In the genomic region with DNA sequence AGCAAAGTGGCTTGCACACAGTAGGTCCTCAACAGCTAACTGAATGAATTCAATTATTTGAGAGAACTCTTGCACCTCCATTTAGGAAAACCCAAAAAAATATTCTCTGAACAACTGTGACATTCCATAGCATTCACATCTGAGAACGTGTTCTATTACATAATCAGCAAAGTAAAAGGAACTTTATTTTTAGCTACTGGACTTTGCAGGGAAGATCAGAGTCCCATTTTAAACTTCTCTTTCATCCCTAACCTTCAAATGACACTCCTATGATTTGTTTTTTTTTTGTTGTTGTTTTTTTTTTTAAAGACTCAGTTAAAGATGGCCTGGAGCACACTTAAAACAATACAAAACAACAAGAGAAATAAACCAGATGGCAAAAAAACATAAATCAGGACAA, we compare ENCODE assay signal across 2 cellular contexts.
TF ChIP-seq lines count a peak whose summit lies in the region.

No MANE protein-coding gene starts in this region.

TF ChIP-seq in liver, 16 proteins besides CTCF, POLR2A, EP300 and RAD21 (continued from another document):
- TF ChIP-seq GABPA (IDR thresholded peaks at IDR 0.05 in 1 of 2, conservative IDR thresholded peaks at IDR 0.05 in 1 of 2), result no peak
- TF ChIP-seq HNF4A (conservative IDR thresholded peaks at IDR 0.05), result peak; percentile 54 to 80

TF ChIP-seq in HepG2, 621 proteins besides CTCF, POLR2A, EP300 and RAD21:
- TF ChIP-seq, protein P1, sequence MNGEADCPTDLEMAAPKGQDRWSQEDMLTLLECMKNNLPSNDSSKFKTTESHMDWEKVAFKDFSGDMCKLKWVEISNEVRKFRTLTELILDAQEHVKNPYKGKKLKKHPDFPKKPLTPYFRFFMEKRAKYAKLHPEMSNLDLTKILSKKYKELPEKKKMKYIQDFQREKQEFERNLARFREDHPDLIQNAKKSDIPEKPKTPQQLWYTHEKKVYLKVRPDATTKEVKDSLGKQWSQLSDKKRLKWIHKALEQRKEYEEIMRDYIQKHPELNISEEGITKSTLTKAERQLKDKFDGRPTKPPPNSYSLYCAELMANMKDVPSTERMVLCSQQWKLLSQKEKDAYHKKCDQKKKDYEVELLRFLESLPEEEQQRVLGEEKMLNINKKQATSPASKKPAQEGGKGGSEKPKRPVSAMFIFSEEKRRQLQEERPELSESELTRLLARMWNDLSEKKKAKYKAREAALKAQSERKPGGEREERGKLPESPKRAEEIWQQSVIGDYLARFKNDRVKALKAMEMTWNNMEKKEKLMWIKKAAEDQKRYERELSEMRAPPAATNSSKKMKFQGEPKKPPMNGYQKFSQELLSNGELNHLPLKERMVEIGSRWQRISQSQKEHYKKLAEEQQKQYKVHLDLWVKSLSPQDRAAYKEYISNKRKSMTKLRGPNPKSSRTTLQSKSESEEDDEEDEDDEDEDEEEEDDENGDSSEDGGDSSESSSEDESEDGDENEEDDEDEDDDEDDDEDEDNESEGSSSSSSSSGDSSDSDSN (CRISPR knock-in tag; IDR thresholded peaks at IDR 0.05), result no peak
- TF ChIP-seq, protein P2, sequence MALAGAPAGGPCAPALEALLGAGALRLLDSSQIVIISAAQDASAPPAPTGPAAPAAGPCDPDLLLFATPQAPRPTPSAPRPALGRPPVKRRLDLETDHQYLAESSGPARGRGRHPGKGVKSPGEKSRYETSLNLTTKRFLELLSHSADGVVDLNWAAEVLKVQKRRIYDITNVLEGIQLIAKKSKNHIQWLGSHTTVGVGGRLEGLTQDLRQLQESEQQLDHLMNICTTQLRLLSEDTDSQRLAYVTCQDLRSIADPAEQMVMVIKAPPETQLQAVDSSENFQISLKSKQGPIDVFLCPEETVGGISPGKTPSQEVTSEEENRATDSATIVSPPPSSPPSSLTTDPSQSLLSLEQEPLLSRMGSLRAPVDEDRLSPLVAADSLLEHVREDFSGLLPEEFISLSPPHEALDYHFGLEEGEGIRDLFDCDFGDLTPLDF (CRISPR knock-in tag; IDR thresholded peaks at IDR 0.05), result no peak
- TF ChIP-seq PAWR (CRISPR knock-in tag; IDR thresholded peaks at IDR 0.05; ENCODE audit: borderline replicate concordance) (no peak), MBNL3 (CRISPR knock-in tag; conservative IDR thresholded peaks at IDR 0.05) (no peak), XRCC5 (optimal IDR thresholded peaks at IDR 0.05; ENCODE audit: low read length) (no peak), ZNF672 (CRISPR knock-in tag; IDR thresholded peaks at IDR 0.05) (no peak)
- TF ChIP-seq, protein P3, sequence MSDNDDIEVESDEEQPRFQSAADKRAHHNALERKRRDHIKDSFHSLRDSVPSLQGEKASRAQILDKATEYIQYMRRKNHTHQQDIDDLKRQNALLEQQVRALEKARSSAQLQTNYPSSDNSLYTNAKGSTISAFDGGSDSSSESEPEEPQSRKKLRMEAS (IDR thresholded peaks at IDR 0.05), result no peak
